In genomic region chr15:89630260-89630659, GRCh38 we compare ENCODE assay signal across 25 cellular contexts.
"Had no signal": no experiment of that assay in that cellular context is flagged by ENCODE, and none has a peak within 500 bp of the region (broad histone marks: within the 10 kb centered on the region; RNA-seq: fewer than 3 reads in every experiment).

No MANE protein-coding gene starts in this region.

- H3K9me3 Mint-ChIP-seq: activated CD8-positive, alpha-beta T cell treated with anti-CD3 and anti-CD28 coated beads for 36 hours; activated T-cell treated with anti-CD3 and anti-CD28 coated beads, Interleukin-2, amount 50 U/mL, for 4 hours; effector memory CD8-positive, alpha-beta T cell had no signal

- H3K27ac Mint-ChIP-seq: activated CD4-positive, alpha-beta T cell treated with anti-CD3 and anti-CD28 coated beads, Interleukin-2, amount 10 ng/mL, durations not matched to agents 7 days and 5 days; activated CD8-positive, alpha-beta T cell treated with anti-CD3 and anti-CD28 coated beads for 36 hours; activated naive CD8-positive, alpha-beta T cell treated with anti-CD3 and anti-CD28 coated beads for 36 hours; effector memory CD8-positive, alpha-beta T cell; memory B cell; stimulated activated naive B cell treated with anti-CD40 and anti-IgM and Interleukin-4, amounts not matched to agents 10 μg/mL and 1 μg/mL and 100 μg/mL, for 72 hours; T-helper 2 cell treated with Interferon-gamma antibody and Interleukin-4, amounts not matched to agents 5 μg/mL and 100 μg/mL, for 36 hours had no signal

- ATAC-seq: activated CD4-positive, CD25-positive, alpha-beta regulatory T cell treated with anti-CD3 and anti-CD28 coated beads, Interleukin-2, amount 50 U/mL, for 24 hours; activated T-cell treated with anti-CD3 and anti-CD28 coated beads, Interleukin-2, amount 50 U/mL, for 4 hours; effector memory CD8-positive, alpha-beta T cell; sciatic nerve had no signal

- H3K4me3 ChIP-seq: dorsolateral prefrontal cortex, esophagus muscularis mucosa, hepatocyte, testis, vagina had no signal

- DNase-seq: activated CD4-positive, alpha-beta T cell treated with anti-CD3 and anti-CD28 coated beads, Interleukin-2, amount 10 ng/mL, durations not matched to agents 7 days and 5 days; activated naive CD4-positive, alpha-beta T cell treated with Interleukin-2 at 50 U/mL for 16 hours; activated naive CD8-positive, alpha-beta T cell treated with anti-CD3 and anti-CD28 coated beads for 36 hours; activated T-cell treated with anti-CD3 and anti-CD28 coated beads, Interleukin-2, amount 50 U/mL, for 4 hours; central memory CD4-positive, alpha-beta T cell; dorsolateral prefrontal cortex; effector memory CD8-positive, alpha-beta T cell; glutamatergic neuron; naive B cell; occipital lobe; small intestine; stimulated activated CD4-positive, alpha-beta T cell treated with anti-CD3 and anti-CD28 coated beads, Interleukin-2, amount 100 ng/mL, for 48 hours; stimulated activated CD8-positive, alpha-beta memory T cell treated with anti-CD3 and anti-CD28 coated beads, Interleukin-4, amount 100 ng/mL, for 48 hours; stimulated activated naive B cell treated with anti-CD40 and anti-IgM and Interleukin-4, amounts not matched to agents 10 μg/mL and 1 μg/mL and 100 μg/mL, for 72 hours; testis; trophoblast cell had no signal

- H3K27ac ChIP-seq: dorsolateral prefrontal cortex, esophagus muscularis mucosa, hepatocyte, testis, vagina, VCaP had no signal

- H3K36me3 Mint-ChIP-seq: memory B cell had no signal

- H3K27me3 Mint-ChIP-seq: activated CD4-positive, alpha-beta T cell treated with anti-CD3 and anti-CD28 coated beads, Interleukin-2, amount 10 ng/mL, durations not matched to agents 7 days and 5 days; activated CD8-positive, alpha-beta T cell treated with anti-CD3 and anti-CD28 coated beads for 36 hours; activated naive CD8-positive, alpha-beta T cell treated with anti-CD3 and anti-CD28 coated beads for 36 hours; naive B cell had no signal

- H3K27me3 ChIP-seq: dorsolateral prefrontal cortex, esophagus muscularis mucosa, hepatocyte, testis, vagina had no signal

- H3K4me1 Mint-ChIP-seq: activated CD4-positive, alpha-beta T cell treated with anti-CD3 and anti-CD28 coated beads, Interleukin-2, amount 10 ng/mL, durations not matched to agents 7 days and 5 days; memory B cell; naive B cell had no signal

- H3K9me3 ChIP-seq: esophagus muscularis mucosa, testis, vagina had no signal

- H3K4me3 Mint-ChIP-seq: activated CD4-positive, alpha-beta T cell treated with anti-CD3 and anti-CD28 coated beads, Interleukin-2, amount 10 ng/mL, durations not matched to agents 7 days and 5 days; activated CD8-positive, alpha-beta T cell treated with anti-CD3 and anti-CD28 coated beads for 36 hours; activated naive CD8-positive, alpha-beta T cell treated with anti-CD3 and anti-CD28 coated beads for 36 hours; activated T-cell treated with anti-CD3 and anti-CD28 coated beads, Interleukin-2, amount 50 U/mL, for 4 hours; effector memory CD8-positive, alpha-beta T cell; memory B cell; naive B cell; T-helper 2 cell treated with Interferon-gamma antibody and Interleukin-4, amounts not matched to agents 5 μg/mL and 100 μg/mL, for 36 hours had no signal
